In genomic region chr22:38699784-38700183, GRCh38 we compare ENCODE assay signal across 6 cellular contexts. TPM values are rescaled to one million over a fixed set of nuclear protein-coding genes. Genes with fewer than 3 reads are reported as not detected.
DNase-seq lines count a peak whose midpoint lies in the region; ATAC-seq and TF ChIP-seq lines count a peak whose summit lies in the region.

No MANE protein-coding gene starts in this region.

- H3K4me1 ChIP-seq in right lobe of liver: peaks cover 0 to 56% (median 9%) of the 10 kb centered on the region in 4 donors

- no peaks in the 10 kb centered on the region for H3K9me3 Mint-ChIP-seq in activated CD4-positive, alpha-beta memory T cell treated with anti-CD3 and anti-CD28 coated beads for 36 hours

- TF ChIP-seq CTCF in right lobe of liver (IDR thresholded peaks at IDR 0.05): peak in 1 of 4 donors; percentile 5

- peaks cover 37% of the 10 kb centered on the region for H3K36me3 Mint-ChIP-seq in activated CD4-positive, alpha-beta memory T cell treated with anti-CD3 and anti-CD28 coated beads for 36 hours

- peak overlapping the region; percentile 97 to 99 (median 98) for H3K27ac ChIP-seq in right lobe of liver

- WGBS in right lobe of liver (ENCODE audit: insufficient coverage, low coverage, low lambda C conversion rate, missing lambda C conversion rate): 30% methylated on average over 5 of the region's 6 CpGs

- H3K9me3 ChIP-seq in right lobe of liver: no peaks in the 10 kb centered on the region

- DNase-seq in ELF-1 (ENCODE audit: low read depth, low spot score) (peak; percentile 16), right lobe of liver (no peak), GM19240 (ENCODE audit: insufficient read length, low spot score) (no peak), putamen (ENCODE audit: low spot score) (no peak), NCI-H2029 treated with DMSO at 0.1 percent for 48 hours (lab: John Stamatoyannopoulos, UW) (no peak)
- DNase-seq in activated CD4-positive, alpha-beta memory T cell treated with anti-CD3 and anti-CD28 coated beads for 36 hours: no peak

- intact Hi-C loops in activated CD4-positive, alpha-beta memory T cell treated with anti-CD3 and anti-CD28 coated beads for 36 hours (cut with micrococcal nuclease): no loop called here
- intact Hi-C loops in right lobe of liver (cut with DNase I): no loop called here

- ATAC-seq in right lobe of liver: no peak

- H3K4me3 ChIP-seq in right lobe of liver: peak overlapping the region; percentile 62 to 69 (median 67)

- TF ChIP-seq POLR2A in right lobe of liver (IDR thresholded peaks at IDR 0.05): no peak

- H3K4me1 Mint-ChIP-seq in activated CD4-positive, alpha-beta memory T cell treated with anti-CD3 and anti-CD28 coated beads for 36 hours (ENCODE audit: low read depth): peaks cover 58% of the 10 kb centered on the region

- peak overlapping the region; percentile 98 for H3K27ac Mint-ChIP-seq in activated CD4-positive, alpha-beta memory T cell treated with anti-CD3 and anti-CD28 coated beads for 36 hours

- CTCF ChIA-PET in activated CD4-positive, alpha-beta memory T cell treated with anti-CD3 and anti-CD28 coated beads for 36 hours (lab: Charles Lee): interaction anchor here (1.0 to 4.4 kb wide), 5 partner anchors 17 to 648 kb away, joined by 3 to 40 read pairs (median 4); partner anchors contain the start of gene TOMM22

- POLR2A ChIA-PET in activated CD4-positive, alpha-beta memory T cell treated with anti-CD3 and anti-CD28 coated beads for 36 hours (lab: Charles Lee): interaction anchor here (1.2 to 2.3 kb wide), 6 partner anchors 13 to 57 kb away, joined by 3 to 19 read pairs (median 4); partner anchors contain the start of genes CBY1, FAM227A and TOMM22

- H3K4me3 Mint-ChIP-seq in activated CD4-positive, alpha-beta memory T cell treated with anti-CD3 and anti-CD28 coated beads for 36 hours: peak overlapping the region; percentile 92

- H3K27me3 Mint-ChIP-seq in activated CD4-positive, alpha-beta memory T cell treated with anti-CD3 and anti-CD28 coated beads for 36 hours: peaks cover 1% of the 10 kb centered on the region

- H3K36me3 ChIP-seq in right lobe of liver: no peaks in the 10 kb centered on the region

- H3K27me3 ChIP-seq in right lobe of liver: no peaks in the 10 kb centered on the region

RNA-seq across cellular contexts. Expression of gene JOSD1, which starts 1.0 kb away (rescaled TPM):
- total RNA-seq in activated CD4-positive, alpha-beta memory T cell treated with anti-CD3 and anti-CD28 coated beads for 36 hours: 10 to 100 TPM; 71.8 to 78.4 TPM
- 10 to 100 TPM; 13.0 to 32.2 (median 21.7) TPM for total RNA-seq in right lobe of liver

RNA-seq across cellular contexts. Expression of gene GTPBP1, which starts 6.0 kb away (rescaled TPM):
- total RNA-seq in activated CD4-positive, alpha-beta memory T cell treated with anti-CD3 and anti-CD28 coated beads for 36 hours: 10 to 100 TPM; 95.4 to 98.1 TPM
- 10 to 100 TPM; 13.4 to 21.6 (median 16.7) TPM for total RNA-seq in right lobe of liver

RNA-seq across cellular contexts. Expression of gene TOMM22, which starts 18.0 kb away (rescaled TPM):
- total RNA-seq in activated CD4-positive, alpha-beta memory T cell treated with anti-CD3 and anti-CD28 coated beads for 36 hours: 100 to 1,000 TPM; 122 to 128 TPM
- total RNA-seq in right lobe of liver: 10 to 100 TPM; 23.2 to 36.8 (median 32.4) TPM

RNA-seq across cellular contexts. Expression of gene CBY1, which starts 43.3 kb away (rescaled TPM):
- 10 to 100 TPM in 1 of 2 experiments, 1 to 10 TPM in 1; 9.8 to 14.6 TPM for total RNA-seq in activated CD4-positive, alpha-beta memory T cell treated with anti-CD3 and anti-CD28 coated beads for 36 hours
- 10 to 100 TPM in 4 of 6 experiments, 1 to 10 TPM in 2; 6.1 to 14.4 (median 11.6) TPM for total RNA-seq in right lobe of liver

RNA-seq across cellular contexts. Expression of gene FAM227A, which starts 43.6 kb away (rescaled TPM):
- total RNA-seq in activated CD4-positive, alpha-beta memory T cell treated with anti-CD3 and anti-CD28 coated beads for 36 hours: under 1 TPM; 0.36 to 0.88 TPM
- total RNA-seq in right lobe of liver: under 1 TPM in 4 of 6 experiments, not detected in 2; 0.02 to 0.20 (median 0.16) TPM

Comparison
In these comparisons a context has a peak if more than half of its experiments do, and no peak if none do; other contexts are left out.
1. RNA of gene GTPBP1, which starts 6.0 kb away (total RNA-seq): 95.4 to 98.1 TPM in activated CD4-positive, alpha-beta memory T cell treated with anti-CD3 and anti-CD28 coated beads for 36 hours; 13.4 to 21.6 TPM in right lobe of liver; every median in the first group is over 4 times any median in the second.